14 cellular contexts compared by ENCODE assay signal in genomic region chr1:212129781-212130180, GRCh38.
DNase-seq lines count a peak whose midpoint lies in the region; ATAC-seq and TF ChIP-seq lines count a peak whose summit lies in the region.
"Had no signal": no experiment of that assay in that cellular context is flagged by ENCODE, and none has a peak within 500 bp of the region (broad histone marks: within the 10 kb centered on the region; RNA-seq: fewer than 3 reads in every experiment).

No MANE protein-coding gene starts in this region.

- TF ChIP-seq POLR2A in adrenal gland (IDR thresholded peaks at IDR 0.05) (no peak), breast epithelium (IDR thresholded peaks at IDR 0.05) (no peak)

- H3K9me3 ChIP-seq in adrenal gland (replicated peaks in 1 of 3) (no peaks in the 10 kb centered on the region), breast epithelium (no peaks in the 10 kb centered on the region)

- H3K4me1 ChIP-seq in adrenal gland (replicated peaks in 1 of 2), result no peaks in the 10 kb centered on the region
- H3K4me1 ChIP-seq in breast epithelium, result no peaks in the 10 kb centered on the region

- intact Hi-C loops in adrenal gland (cut with DNase I), result no loop called here
- intact Hi-C loops in breast epithelium (cut with DNase I; ENCODE audit: low total_unique reads), result no loop called here

- no peak overlapping the region for H3K4me3 ChIP-seq in adrenal gland
- H3K4me3 ChIP-seq in breast epithelium, result no peak overlapping the region
- H3K4me3 ChIP-seq: GM23248 had no signal

- 56 to 90% (median 83%) methylated on average over 3 to 6 of the region's 6 CpGs for WGBS in adrenal gland, 4 donors

- H3K27ac ChIP-seq in adrenal gland (no peak overlapping the region), breast epithelium (no peak overlapping the region)
- H3K27ac ChIP-seq: GM23248 had no signal

- H3K27me3 ChIP-seq in adrenal gland (no peaks in the 10 kb centered on the region), breast epithelium (no peaks in the 10 kb centered on the region)

- ATAC-seq in stimulated activated naive CD8-positive, alpha-beta T cell treated with anti-CD3 and anti-CD28 coated beads, Interleukin-15, Interleukin-2, amounts not matched to agents 100 U/mL and 50 U/mL, for 24 hours, result no peak
- no peak for ATAC-seq in HG03442 (IDR thresholded peaks at IDR 0.05; ENCODE audit: unreplicated experiment)

- DNase-seq in adrenal gland, result peak in 4 of 7 donors; percentile 25 to 69 (median 38)
- peak; percentile 32 for DNase-seq in left kidney (ENCODE audit: low read depth, low spot score)
- DNase-seq in medulla oblongata (ENCODE audit: extremely low spot score), result peak; percentile 28
- no peak for DNase-seq in stimulated activated naive CD8-positive, alpha-beta T cell treated with anti-CD3 and anti-CD28 coated beads, Interleukin-15, Interleukin-2, amounts not matched to agents 100 U/mL and 50 U/mL, for 24 hours
- DNase-seq in breast epithelium (ENCODE audit: low spot score in 2 of 2), result no peak
- DNase-seq: Calu3; CD4-positive, alpha-beta memory T cell; COR-L47; DMS153; DND-41; GM23248; H7; HCEC 1CT had no signal

- H3K36me3 ChIP-seq in adrenal gland (replicated peaks in 1 of 2) (no peaks in the 10 kb centered on the region), breast epithelium (no peaks in the 10 kb centered on the region)

- TF ChIP-seq CTCF in adrenal gland (IDR thresholded peaks at IDR 0.05), result no peak
- TF ChIP-seq CTCF in breast epithelium (IDR thresholded peaks at IDR 0.05), result no peak

Comparison
In these comparisons a context has a peak if more than half of its experiments do, and no peak if none do; other contexts are left out.
1. DNase-seq: peak in adrenal gland (4 of 7), left kidney (single experiment) and medulla oblongata (single experiment); none in stimulated activated naive CD8-positive, alpha-beta T cell treated with anti-CD3 and anti-CD28 coated beads, Interleukin-15, Interleukin-2, amounts not matched to agents 100 U/mL and 50 U/mL, for 24 hours (single experiment) and breast epithelium (0 of 2).